In the genomic region with DNA sequence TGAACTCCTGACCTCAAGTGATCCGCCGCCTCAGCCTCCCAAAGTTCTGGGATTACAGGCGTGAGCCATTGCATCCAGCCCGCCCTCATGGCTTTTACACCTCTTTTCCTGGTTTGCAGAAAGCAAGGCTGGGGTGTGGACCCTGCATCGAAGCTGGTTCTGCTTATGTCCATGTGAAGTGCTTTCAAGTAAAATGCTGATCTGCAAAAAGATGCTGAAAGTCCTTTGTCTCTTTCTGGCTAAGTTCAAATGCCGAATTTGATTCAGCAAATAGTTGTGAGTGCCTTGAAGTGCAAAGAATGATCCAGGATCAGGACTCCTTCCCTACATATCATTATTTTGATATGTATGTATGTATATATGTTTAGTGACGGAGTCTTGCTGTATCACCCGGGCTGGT, we compare ENCODE assay signal across 2 cellular contexts.
TF ChIP-seq lines count a peak whose summit lies in the region.

No MANE protein-coding gene starts in this region.

TF ChIP-seq in IMR-90, 13 proteins besides CTCF, POLR2A, EP300 and RAD21:
- TF ChIP-seq BHLHE40 (IDR thresholded peaks at IDR 0.05; ENCODE audit: low read depth, low read length) (no peak), SMC3 (IDR thresholded peaks at IDR 0.05; ENCODE audit: low read depth, low read length) (no peak), MXI1 (IDR thresholded peaks at IDR 0.05; ENCODE audit: borderline replicate concordance, low read depth, low read length) (no peak), MAFK (IDR thresholded peaks at IDR 0.05; ENCODE audit: low read depth, low read length) (0 out of 2 replicates have a peak, but pooled peaks have one; percentile 22), FOS (IDR thresholded peaks at IDR 0.05; ENCODE audit: low read depth, low read length) (no peak)
- TF ChIP-seq, protein P1, sequence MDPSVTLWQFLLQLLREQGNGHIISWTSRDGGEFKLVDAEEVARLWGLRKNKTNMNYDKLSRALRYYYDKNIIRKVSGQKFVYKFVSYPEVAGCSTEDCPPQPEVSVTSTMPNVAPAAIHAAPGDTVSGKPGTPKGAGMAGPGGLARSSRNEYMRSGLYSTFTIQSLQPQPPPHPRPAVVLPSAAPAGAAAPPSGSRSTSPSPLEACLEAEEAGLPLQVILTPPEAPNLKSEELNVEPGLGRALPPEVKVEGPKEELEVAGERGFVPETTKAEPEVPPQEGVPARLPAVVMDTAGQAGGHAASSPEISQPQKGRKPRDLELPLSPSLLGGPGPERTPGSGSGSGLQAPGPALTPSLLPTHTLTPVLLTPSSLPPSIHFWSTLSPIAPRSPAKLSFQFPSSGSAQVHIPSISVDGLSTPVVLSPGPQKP (IDR thresholded peaks at IDR 0.05; ENCODE audit: borderline replicate concordance, low read depth, low read length), result no peak

TF ChIP-seq in GM12878, 131 proteins besides CTCF, POLR2A, EP300 and RAD21:
- TF ChIP-seq, protein P2, sequence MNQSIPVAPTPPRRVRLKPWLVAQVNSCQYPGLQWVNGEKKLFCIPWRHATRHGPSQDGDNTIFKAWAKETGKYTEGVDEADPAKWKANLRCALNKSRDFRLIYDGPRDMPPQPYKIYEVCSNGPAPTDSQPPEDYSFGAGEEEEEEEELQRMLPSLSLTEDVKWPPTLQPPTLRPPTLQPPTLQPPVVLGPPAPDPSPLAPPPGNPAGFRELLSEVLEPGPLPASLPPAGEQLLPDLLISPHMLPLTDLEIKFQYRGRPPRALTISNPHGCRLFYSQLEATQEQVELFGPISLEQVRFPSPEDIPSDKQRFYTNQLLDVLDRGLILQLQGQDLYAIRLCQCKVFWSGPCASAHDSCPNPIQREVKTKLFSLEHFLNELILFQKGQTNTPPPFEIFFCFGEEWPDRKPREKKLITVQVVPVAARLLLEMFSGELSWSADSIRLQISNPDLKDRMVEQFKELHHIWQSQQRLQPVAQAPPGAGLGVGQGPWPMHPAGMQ (IDR thresholded peaks at IDR 0.05; ENCODE audit: borderline replicate concordance), result no peak
- TF ChIP-seq SUPT20H (IDR thresholded peaks at IDR 0.05; ENCODE audit: borderline replicate concordance, control insufficient read depth, low read depth, low read length) (no peak), SREBF2 (IDR thresholded peaks at IDR 0.05; ENCODE audit: low read length) (no peak)
TF ChIP-seq in GM12878: peak in this region for 0.
